In the genomic region with DNA sequence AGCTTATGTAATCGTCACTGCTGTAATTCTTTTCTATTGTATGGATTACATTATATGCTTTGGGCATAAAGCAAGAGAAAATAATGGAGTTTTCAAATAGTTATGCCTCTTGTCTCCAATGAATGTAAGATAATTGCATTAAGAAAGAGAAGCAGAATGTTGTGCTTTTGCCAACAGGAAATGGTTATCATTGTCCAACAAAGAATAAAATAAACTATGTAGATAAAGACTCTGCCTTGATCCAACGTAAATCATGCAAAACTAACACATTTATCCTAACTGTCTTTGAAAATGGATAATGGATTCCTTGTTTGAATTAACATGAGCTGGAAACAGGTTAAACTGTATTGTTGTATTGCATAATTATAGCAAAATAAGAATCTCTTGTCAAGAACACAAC, we compare ENCODE assay signal across 24 cellular contexts.
A peak's percentile ranks its signal among the peaks of the same experiment; 100 is the strongest.
DNase-seq lines count a peak whose midpoint lies in the region; ATAC-seq and TF ChIP-seq lines count a peak whose summit lies in the region.
"Had no signal": no experiment of that assay in that cellular context is flagged by ENCODE, and none has a peak within 500 bp of the region (broad histone marks: within the 10 kb centered on the region; RNA-seq: fewer than 3 reads in every experiment).

No MANE protein-coding gene starts in this region.

- ATAC-seq in GM19035 (IDR thresholded peaks at IDR 0.05; ENCODE audit: unreplicated experiment) (no peak), HG02763 (IDR thresholded peaks at IDR 0.05; ENCODE audit: unreplicated experiment) (no peak)
- ATAC-seq: T-cell had no signal

- H3K4me3 ChIP-seq in astrocyte of the cerebellum (ENCODE audit: low read depth, low read length) = no peak overlapping the region
- H3K4me3 ChIP-seq: BLaER1 treated with 17β-estradiol and CSF1 and Interleukin-3, amounts not matched to agents 10 nM and 100 nM; MG63; PC-9 had no signal

- DNase-seq in A172 (ENCODE audit: low spot score) (peak; percentile 0), NCI-H1048 (lab: John Stamatoyannopoulos, UW) (peak; percentile 12), NCI-H748 (lab: John Stamatoyannopoulos, UW; ENCODE audit: unreplicated experiment) (peak; percentile 54), astrocyte of the cerebellum (ENCODE audit: low read depth) (peak; percentile 3), cerebellum (ENCODE audit: low spot score) (no peak), SIG-M5 (lab: John Stamatoyannopoulos, UW) (no peak)
- DNase-seq: AML-193; CD4-positive, alpha-beta T cell; HCEC 1CT; IMR-90; KG1; MG63; NCI-H1930; NCI-H2227 treated with DMSO at 0.1 percent for 48 hours; NCI-H510A treated with DMSO at 0.1 percent for 48 hours; NCI-H82; NK-92 treated with Interleukin-12 subunit alpha and Interleukin-12 subunit beta, amount 100 ng/mL, for 24 hours; PC-9; Right ventricle myocardium superior; RPMI8226; T-cell had no signal

- no peak for TF ChIP-seq CTCF in astrocyte of the cerebellum (IDR thresholded peaks at IDR 0.05; ENCODE audit: low read depth, low read length, missing control alignments)

- in situ Hi-C loops in astrocyte of the cerebellum (cut with HindIII; ENCODE audit: low sequenced_read_pairs) = no loop called here

Comparison
In these comparisons a context has a peak if more than half of its experiments do, and no peak if none do; other contexts are left out.
1. DNase-seq: peak in A172 (single experiment), NCI-H1048 (single experiment), NCI-H748 (single experiment) and astrocyte of the cerebellum (single experiment); none in cerebellum (single experiment) and SIG-M5 (single experiment).